Comparison of ENCODE assay signal across 13 cellular contexts in genomic region chr11:75722669-75723042, GRCh38. TPM values are rescaled to one million over a fixed set of nuclear protein-coding genes. Genes with fewer than 3 reads are reported as not detected.
"Had no signal": no experiment of that assay in that cellular context is flagged by ENCODE, and none has a peak within 500 bp of the region (broad histone marks: within the 10 kb centered on the region; RNA-seq: fewer than 3 reads in every experiment).

No MANE protein-coding gene starts in this region.

- H3K9me3 ChIP-seq: left lung, neutrophil, tibial artery, uterus had no signal

- H3K36me3 Mint-ChIP-seq: activated CD4-positive, alpha-beta memory T cell treated with anti-CD3 and anti-CD28 coated beads for 36 hours; activated naive CD8-positive, alpha-beta T cell treated with anti-CD3 and anti-CD28 coated beads, Interleukin-2, amount 10 ng/mL, durations not matched to agents 7 days and 5 days; brain; memory B cell; natural killer cell; T-cell had no signal

- H3K27me3 ChIP-seq: left lung, neutrophil, tibial artery, uterus had no signal

- H3K27ac ChIP-seq: left lung, neutrophil, tibial artery, uterus had no signal

- DNase-seq: kidney, natural killer cell, uterus had no signal

- H3K27me3 Mint-ChIP-seq: activated B cell treated with CpG ODN at 0.5 μM for 24 hours; activated CD4-positive, alpha-beta memory T cell treated with anti-CD3 and anti-CD28 coated beads for 36 hours; memory B cell; T-cell had no signal

- H3K4me1 ChIP-seq: left lung, uterus had no signal

- H3K9me3 Mint-ChIP-seq: activated B cell treated with CpG ODN at 0.5 μM for 24 hours; activated CD4-positive, alpha-beta memory T cell treated with anti-CD3 and anti-CD28 coated beads for 36 hours; activated naive CD8-positive, alpha-beta T cell treated with anti-CD3 and anti-CD28 coated beads, Interleukin-2, amount 10 ng/mL, durations not matched to agents 7 days and 5 days; memory B cell; natural killer cell; T-cell had no signal

- H3K27ac Mint-ChIP-seq: activated B cell treated with CpG ODN at 0.5 μM for 24 hours; activated CD4-positive, alpha-beta memory T cell treated with anti-CD3 and anti-CD28 coated beads for 36 hours; activated naive CD8-positive, alpha-beta T cell treated with anti-CD3 and anti-CD28 coated beads, Interleukin-2, amount 10 ng/mL, durations not matched to agents 7 days and 5 days; brain; memory B cell; natural killer cell; T-cell had no signal

- FAIRE-seq: kidney had no signal

- H3K4me1 Mint-ChIP-seq: activated B cell treated with CpG ODN at 0.5 μM for 24 hours, natural killer cell, T-cell had no signal

- H3K4me3 Mint-ChIP-seq: activated B cell treated with CpG ODN at 0.5 μM for 24 hours; activated CD4-positive, alpha-beta memory T cell treated with anti-CD3 and anti-CD28 coated beads for 36 hours; activated naive CD8-positive, alpha-beta T cell treated with anti-CD3 and anti-CD28 coated beads, Interleukin-2, amount 10 ng/mL, durations not matched to agents 7 days and 5 days; brain; memory B cell; natural killer cell; T-cell had no signal

- H3K4me3 ChIP-seq: left lung, tibial artery, uterus had no signal

- H3K36me3 ChIP-seq: left lung, neutrophil, tibial artery, uterus had no signal

RNA-seq across cellular contexts. Expression of gene MOGAT2, which starts 5.0 kb away (rescaled TPM):
- total RNA-seq: activated CD4-positive, alpha-beta memory T cell treated with anti-CD3 and anti-CD28 coated beads for 36 hours; activated naive CD8-positive, alpha-beta T cell treated with anti-CD3 and anti-CD28 coated beads, Interleukin-2, amount 10 ng/mL, durations not matched to agents 7 days and 5 days; kidney; left lung; natural killer cell; renal cortical epithelial cell had no signal

RNA-seq across cellular contexts. Expression of gene MAP6, which starts 53.8 kb away (rescaled TPM):
- total RNA-seq: activated naive CD8-positive, alpha-beta T cell treated with anti-CD3 and anti-CD28 coated beads, Interleukin-2, amount 10 ng/mL, durations not matched to agents 7 days and 5 days; natural killer cell had no signal
